1 cellular context compared by ENCODE assay signal in genomic region chr19:6740589-6741348, GRCh38.
TF ChIP-seq lines count a peak whose summit lies in the region.

No MANE protein-coding gene starts in this region.

TF ChIP-seq in HEK293, 187 proteins besides CTCF, POLR2A, EP300 and RAD21 (continued from another document):
- TF ChIP-seq ZNF654 (tag by site-specific recombination; IDR thresholded peaks at IDR 0.05; ENCODE audit: low read depth) = no peak
- TF ChIP-seq ZNF558 (tag by site-specific recombination; IDR thresholded peaks at IDR 0.05) = no peak
- no peak for TF ChIP-seq ZNF747 (tag by site-specific recombination; IDR thresholded peaks at IDR 0.05)
- TF ChIP-seq, protein P1, sequence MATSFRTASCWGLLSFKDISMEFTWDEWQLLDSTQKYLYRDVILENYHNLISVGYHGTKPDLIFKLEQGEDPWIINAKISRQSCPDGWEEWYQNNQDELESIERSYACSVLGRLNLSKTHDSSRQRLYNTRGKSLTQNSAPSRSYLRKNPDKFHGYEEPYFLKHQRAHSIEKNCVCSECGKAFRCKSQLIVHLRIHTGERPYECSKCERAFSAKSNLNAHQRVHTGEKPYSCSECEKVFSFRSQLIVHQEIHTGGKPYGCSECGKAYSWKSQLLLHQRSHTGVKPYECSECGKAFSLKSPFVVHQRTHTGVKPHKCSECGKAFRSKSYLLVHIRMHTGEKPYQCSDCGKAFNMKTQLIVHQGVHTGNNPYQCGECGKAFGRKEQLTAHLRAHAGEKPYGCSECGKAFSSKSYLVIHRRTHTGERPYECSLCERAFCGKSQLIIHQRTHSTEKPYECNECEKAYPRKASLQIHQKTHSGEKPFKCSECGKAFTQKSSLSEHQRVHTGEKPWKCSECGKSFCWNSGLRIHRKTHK (tag by site-specific recombination; IDR thresholded peaks at IDR 0.05) = no peak
- TF ChIP-seq WT1 (tag by site-specific recombination; IDR thresholded peaks at IDR 0.05) = no peak
- no peak for TF ChIP-seq ZNF530 (tag by site-specific recombination; IDR thresholded peaks at IDR 0.05; ENCODE audit: low read depth)
- 0 out of 2 replicates have a peak, but pooled peaks have one; percentile 23 for TF ChIP-seq ZIC2 (tag by site-specific recombination; IDR thresholded peaks at IDR 0.05)
- no peak for TF ChIP-seq GLIS1 (tag by site-specific recombination; IDR thresholded peaks at IDR 0.05)
- no peak for TF ChIP-seq ZNF324 (tag by site-specific recombination; IDR thresholded peaks at IDR 0.05)
- TF ChIP-seq ZNF391 (tag by site-specific recombination; IDR thresholded peaks at IDR 0.05; ENCODE audit: borderline replicate concordance, low read depth) = no peak
- TF ChIP-seq ZNF155 (tag by site-specific recombination; IDR thresholded peaks at IDR 0.05) = no peak
- TF ChIP-seq, protein P2, sequence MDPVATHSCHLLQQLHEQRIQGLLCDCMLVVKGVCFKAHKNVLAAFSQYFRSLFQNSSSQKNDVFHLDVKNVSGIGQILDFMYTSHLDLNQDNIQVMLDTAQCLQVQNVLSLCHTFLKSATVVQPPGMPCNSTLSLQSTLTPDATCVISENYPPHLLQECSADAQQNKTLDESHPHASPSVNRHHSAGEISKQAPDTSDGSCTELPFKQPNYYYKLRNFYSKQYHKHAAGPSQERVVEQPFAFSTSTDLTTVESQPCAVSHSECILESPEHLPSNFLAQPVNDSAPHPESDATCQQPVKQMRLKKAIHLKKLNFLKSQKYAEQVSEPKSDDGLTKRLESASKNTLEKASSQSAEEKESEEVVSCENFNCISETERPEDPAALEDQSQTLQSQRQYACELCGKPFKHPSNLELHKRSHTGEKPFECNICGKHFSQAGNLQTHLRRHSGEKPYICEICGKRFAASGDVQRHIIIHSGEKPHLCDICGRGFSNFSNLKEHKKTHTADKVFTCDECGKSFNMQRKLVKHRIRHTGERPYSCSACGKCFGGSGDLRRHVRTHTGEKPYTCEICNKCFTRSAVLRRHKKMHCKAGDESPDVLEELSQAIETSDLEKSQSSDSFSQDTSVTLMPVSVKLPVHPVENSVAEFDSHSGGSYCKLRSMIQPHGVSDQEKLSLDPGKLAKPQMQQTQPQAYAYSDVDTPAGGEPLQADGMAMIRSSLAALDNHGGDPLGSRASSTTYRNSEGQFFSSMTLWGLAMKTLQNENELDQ (tag by site-specific recombination; IDR thresholded peaks at IDR 0.05; ENCODE audit: low read depth) = no peak
- TF ChIP-seq, protein P3, sequence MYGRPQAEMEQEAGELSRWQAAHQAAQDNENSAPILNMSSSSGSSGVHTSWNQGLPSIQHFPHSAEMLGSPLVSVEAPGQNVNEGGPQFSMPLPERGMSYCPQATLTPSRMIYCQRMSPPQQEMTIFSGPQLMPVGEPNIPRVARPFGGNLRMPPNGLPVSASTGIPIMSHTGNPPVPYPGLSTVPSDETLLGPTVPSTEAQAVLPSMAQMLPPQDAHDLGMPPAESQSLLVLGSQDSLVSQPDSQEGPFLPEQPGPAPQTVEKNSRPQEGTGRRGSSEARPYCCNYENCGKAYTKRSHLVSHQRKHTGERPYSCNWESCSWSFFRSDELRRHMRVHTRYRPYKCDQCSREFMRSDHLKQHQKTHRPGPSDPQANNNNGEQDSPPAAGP (tag by site-specific recombination; IDR thresholded peaks at IDR 0.05) = no peak
- no peak for TF ChIP-seq ZNF292 (tag by site-specific recombination; IDR thresholded peaks at IDR 0.05; ENCODE audit: borderline replicate concordance, low read depth)
- TF ChIP-seq ZNF777 (tag by site-specific recombination; IDR thresholded peaks at IDR 0.05; ENCODE audit: borderline replicate concordance) = no peak
- TF ChIP-seq ZNF132 (tag by site-specific recombination; IDR thresholded peaks at IDR 0.05; ENCODE audit: borderline replicate concordance) = no peak
- TF ChIP-seq ZNF623 (tag by site-specific recombination; IDR thresholded peaks at IDR 0.05) = no peak
- TF ChIP-seq, protein P4, sequence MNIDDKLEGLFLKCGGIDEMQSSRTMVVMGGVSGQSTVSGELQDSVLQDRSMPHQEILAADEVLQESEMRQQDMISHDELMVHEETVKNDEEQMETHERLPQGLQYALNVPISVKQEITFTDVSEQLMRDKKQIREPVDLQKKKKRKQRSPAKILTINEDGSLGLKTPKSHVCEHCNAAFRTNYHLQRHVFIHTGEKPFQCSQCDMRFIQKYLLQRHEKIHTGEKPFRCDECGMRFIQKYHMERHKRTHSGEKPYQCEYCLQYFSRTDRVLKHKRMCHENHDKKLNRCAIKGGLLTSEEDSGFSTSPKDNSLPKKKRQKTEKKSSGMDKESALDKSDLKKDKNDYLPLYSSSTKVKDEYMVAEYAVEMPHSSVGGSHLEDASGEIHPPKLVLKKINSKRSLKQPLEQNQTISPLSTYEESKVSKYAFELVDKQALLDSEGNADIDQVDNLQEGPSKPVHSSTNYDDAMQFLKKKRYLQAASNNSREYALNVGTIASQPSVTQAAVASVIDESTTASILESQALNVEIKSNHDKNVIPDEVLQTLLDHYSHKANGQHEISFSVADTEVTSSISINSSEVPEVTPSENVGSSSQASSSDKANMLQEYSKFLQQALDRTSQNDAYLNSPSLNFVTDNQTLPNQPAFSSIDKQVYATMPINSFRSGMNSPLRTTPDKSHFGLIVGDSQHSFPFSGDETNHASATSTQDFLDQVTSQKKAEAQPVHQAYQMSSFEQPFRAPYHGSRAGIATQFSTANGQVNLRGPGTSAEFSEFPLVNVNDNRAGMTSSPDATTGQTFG (tag by site-specific recombination; IDR thresholded peaks at IDR 0.05; ENCODE audit: borderline replicate concordance) = no peak
- TF ChIP-seq ZNF560 (tag by site-specific recombination; IDR thresholded peaks at IDR 0.05; ENCODE audit: borderline replicate concordance) = no peak
- no peak for TF ChIP-seq ZNF223 (tag by site-specific recombination; IDR thresholded peaks at IDR 0.05)
- no peak for TF ChIP-seq HOXC10 (CRISPR knock-in tag; IDR thresholded peaks at IDR 0.05)
- TF ChIP-seq ZNF510 (tag by site-specific recombination; IDR thresholded peaks at IDR 0.05; ENCODE audit: insufficient replicate concordance) = no peak
- no peak for TF ChIP-seq ZNF626 (tag by site-specific recombination; IDR thresholded peaks at IDR 0.05)
- no peak for TF ChIP-seq SP3 (tag by site-specific recombination; IDR thresholded peaks at IDR 0.05)
- no peak for TF ChIP-seq ZNF133 (tag by site-specific recombination; IDR thresholded peaks at IDR 0.05)
- TF ChIP-seq ZNF585B (tag by site-specific recombination; IDR thresholded peaks at IDR 0.05) = no peak
- no peak for TF ChIP-seq ZNF513 (tag by site-specific recombination; IDR thresholded peaks at IDR 0.05)
- no peak for TF ChIP-seq ZNF629 (tag by site-specific recombination; IDR thresholded peaks at IDR 0.05)
- TF ChIP-seq ZNF23 (tag by site-specific recombination; IDR thresholded peaks at IDR 0.05; ENCODE audit: borderline replicate concordance) = no peak
- TF ChIP-seq HOXA7 (CRISPR knock-in tag; IDR thresholded peaks at IDR 0.05; ENCODE audit: borderline replicate concordance) = no peak
